ENCODE assay signal across 17 cellular contexts in genomic region chr19:51994048-51994644, GRCh38. TPM values are rescaled to one million over a fixed set of nuclear protein-coding genes. Genes with fewer than 3 reads are reported as not detected.
DNase-seq lines count a peak whose midpoint lies in the region; ATAC-seq and TF ChIP-seq lines count a peak whose summit lies in the region.
"Had no signal": no experiment of that assay in that cellular context is flagged by ENCODE, and none has a peak within 500 bp of the region (broad histone marks: within the 10 kb centered on the region; RNA-seq: fewer than 3 reads in every experiment).

No MANE protein-coding gene starts in this region.

- H2BK120ac ChIP-seq in mesenchymal stem cell (ENCODE audit: low read depth, low read length) = no peak overlapping the region

- H3K9ac ChIP-seq in mesenchymal stem cell (ENCODE audit: low read length) = no peak overlapping the region
- H3K9ac ChIP-seq: SK-N-SH had no signal

- no peak overlapping the region for H3K18ac ChIP-seq in mesenchymal stem cell (ENCODE audit: low read depth in 1 of 2, low read length in 2 of 2)

- no peak for DNase-seq in CD8-positive, alpha-beta memory T cell
- DNase-seq in amniotic epithelial cell (ENCODE audit: low read depth) (peak; percentile 16), mesenchymal stem cell (peak; percentile 13), left lung (no peak), T-helper 2 cell (no peak), head of caudate nucleus (no peak)
- DNase-seq: caudate nucleus; effector CD8-positive, alpha-beta T cell; EL; NCI-H1417 treated with DMSO at 0.1 percent for 48 hours; NCI-H774; SK-N-SH; stimulated activated CD4-positive, alpha-beta T cell treated with anti-CD3 and anti-CD28 coated beads, Interleukin-4, amount 100 ng/mL, for 4 hours; T1000; uterus had no signal

- H3K27ac Mint-ChIP-seq in CD8-positive, alpha-beta memory T cell = no peak overlapping the region
- H3K27ac Mint-ChIP-seq: activated T-helper 1 cell treated with anti-CD3 and anti-CD28 coated beads, Interleukin-12 subunit alpha, Interleukin-12 subunit beta, Interleukin-2, Interleukin-4 antibody, amounts not matched to agents 30 ng/mL and 10 ng/mL and 1 ng/mL, durations not matched to agents 14 hours and 24 hours and 36 hours; natural killer cell treated with Interleukin-12 subunit alpha and Interleukin-12 subunit beta and Interleukin-15 and Interleukin-18, amount 100 ng/mL, for 72 hours had no signal

- no peak for ATAC-seq in left lung
- ATAC-seq: natural killer cell treated with Interleukin-12 subunit alpha and Interleukin-12 subunit beta and Interleukin-15 and Interleukin-18, amount 100 ng/mL, for 72 hours had no signal

- no peak overlapping the region for H2BK12ac ChIP-seq in mesenchymal stem cell (ENCODE audit: low read length in 2 of 2)

- H3K4me3 Mint-ChIP-seq in CD8-positive, alpha-beta memory T cell = no peak overlapping the region
- H3K4me3 Mint-ChIP-seq: activated T-helper 1 cell treated with anti-CD3 and anti-CD28 coated beads, Interleukin-12 subunit alpha, Interleukin-12 subunit beta, Interleukin-2, Interleukin-4 antibody, amounts not matched to agents 30 ng/mL and 10 ng/mL and 1 ng/mL, durations not matched to agents 14 hours and 24 hours and 36 hours; natural killer cell treated with Interleukin-12 subunit alpha and Interleukin-12 subunit beta and Interleukin-15 and Interleukin-18, amount 100 ng/mL, for 72 hours had no signal

- intact Hi-C loops in left lung (cut with DNase I) = no loop called here
- intact Hi-C loops in head of caudate nucleus (cut with DNase I) = no loop called here

- no peak overlapping the region for H2AK5ac ChIP-seq in mesenchymal stem cell (ENCODE audit: low read length, severe bottlenecking)

- peaks cover 35 to 98% (median 93%) of the 10 kb centered on the region in 5 donors for H3K9me3 Mint-ChIP-seq in CD8-positive, alpha-beta memory T cell

- no peaks in the 10 kb centered on the region for H3K79me1 ChIP-seq in mesenchymal stem cell (replicated peaks; ENCODE audit: low read length, poor library complexity, severe bottlenecking)

- no peak overlapping the region for H2AFZ ChIP-seq in mesenchymal stem cell (ENCODE audit: low read depth, low read length)

- H3K4me1 Mint-ChIP-seq in CD8-positive, alpha-beta memory T cell = no peaks in the 10 kb centered on the region

- peaks cover 77% of the 10 kb centered on the region for H3K9me3 ChIP-seq in CD8-positive, alpha-beta memory T cell (ENCODE audit: low read length)
- peaks cover 93% of the 10 kb centered on the region for H3K9me3 ChIP-seq in mesenchymal stem cell (ENCODE audit: control insufficient read depth, low read length)
- H3K9me3 ChIP-seq in left lung = peaks cover 18 to 100% of the 10 kb centered on the region in 2 donors

- H2BK5ac ChIP-seq in mesenchymal stem cell (ENCODE audit: low read depth, low read length, poor library complexity, severe bottlenecking) = no peak overlapping the region

- no peak overlapping the region for H3K14ac ChIP-seq in mesenchymal stem cell (ENCODE audit: low read length in 2 of 2)

- H3K27ac ChIP-seq in CD8-positive, alpha-beta memory T cell (ENCODE audit: low read depth, low read length) = no peak overlapping the region
- H3K27ac ChIP-seq in mesenchymal stem cell (ENCODE audit: low read length, poor library complexity, severe bottlenecking) = no peak overlapping the region
- no peak overlapping the region for H3K27ac ChIP-seq in left lung
- H3K27ac ChIP-seq: uterus had no signal

- no peak for TF ChIP-seq CTCF in left lung (IDR thresholded peaks at IDR 0.05)

- H4K8ac ChIP-seq in mesenchymal stem cell (ENCODE audit: low read length) = no peak overlapping the region

- peaks cover 26 to 77% (median 73%) of the 10 kb centered on the region in 3 donors for H3K36me3 Mint-ChIP-seq in CD8-positive, alpha-beta memory T cell

- no peaks in the 10 kb centered on the region for H3K27me3 ChIP-seq in CD8-positive, alpha-beta memory T cell (ENCODE audit: insufficient read depth, low read length, poor library complexity, severe bottlenecking)
- H3K27me3 ChIP-seq in mesenchymal stem cell (ENCODE audit: control insufficient read depth in 1 of 2, insufficient read depth in 1 of 2, low read length in 2 of 2) (no peaks in the 10 kb centered on the region), left lung (no peaks in the 10 kb centered on the region)
- H3K27me3 ChIP-seq: uterus had no signal

- no peaks in the 10 kb centered on the region for H3K4me1 ChIP-seq in CD8-positive, alpha-beta memory T cell (ENCODE audit: insufficient read depth, low read length)
- H3K4me1 ChIP-seq in mesenchymal stem cell (ENCODE audit: control insufficient read depth, insufficient read depth, low read depth, low read length) = no peaks in the 10 kb centered on the region
- H3K4me1 ChIP-seq in left lung = no peaks in the 10 kb centered on the region
- H3K4me1 ChIP-seq: uterus had no signal

- H3K27me3 Mint-ChIP-seq in CD8-positive, alpha-beta memory T cell = no peaks in the 10 kb centered on the region
- H3K27me3 Mint-ChIP-seq: natural killer cell treated with Interleukin-12 subunit alpha and Interleukin-12 subunit beta and Interleukin-15 and Interleukin-18, amount 100 ng/mL, for 72 hours had no signal

- no peak overlapping the region for H3K4ac ChIP-seq in mesenchymal stem cell (ENCODE audit: low read depth in 1 of 2, low read length in 2 of 2)

- H3K4me3 ChIP-seq in CD8-positive, alpha-beta memory T cell (ENCODE audit: low read length) = peak overlapping the region; percentile 7
- H3K4me3 ChIP-seq in mesenchymal stem cell (ENCODE audit: insufficient read depth in 1 of 2, low read depth in 1 of 2, low read length in 2 of 2) = peak overlapping the region in 1 of 2 experiments; percentile 60
- no peak overlapping the region for H3K4me3 ChIP-seq in left lung
- H3K4me3 ChIP-seq: uterus had no signal

- CTCF ChIA-PET in CD8-positive, alpha-beta memory T cell (lab: Charles Lee) = interaction anchor here (1.0 kb wide), 1 partner anchor 97 kb away, joined by 3 read pairs; no protein-coding TSS in a partner anchor

- POLR2A ChIA-PET in CD8-positive, alpha-beta memory T cell (lab: Charles Lee) = no interaction called here

- WGBS in mesenchymal stem cell = 97% methylated on average over 2 of the region's 2 CpGs

- no peak overlapping the region for H3K4me2 ChIP-seq in mesenchymal stem cell (ENCODE audit: low read length, poor library complexity, severe bottlenecking)
- H3K4me2 ChIP-seq: SK-N-SH had no signal

- H3K23ac ChIP-seq in mesenchymal stem cell (ENCODE audit: low read length in 2 of 2) = no peak overlapping the region

- H4K91ac ChIP-seq in mesenchymal stem cell (ENCODE audit: low read length) = no peak overlapping the region

- H3K36me3 ChIP-seq in CD8-positive, alpha-beta memory T cell (ENCODE audit: insufficient read depth, low read length) = peaks cover 52% of the 10 kb centered on the region
- peaks cover 20 to 65% of the 10 kb centered on the region in 2 experiments for H3K36me3 ChIP-seq in mesenchymal stem cell (ENCODE audit: control insufficient read depth in 1 of 2, insufficient read depth in 2 of 2, low read depth in 1 of 2, low read length in 2 of 2)
- peaks cover 0 to 72% of the 10 kb centered on the region in 2 donors for H3K36me3 ChIP-seq in left lung
- H3K36me3 ChIP-seq: uterus had no signal

- no peak overlapping the region for H2BK15ac ChIP-seq in mesenchymal stem cell (ENCODE audit: low read depth, poor library complexity, severe bottlenecking)

RNA-seq across cellular contexts. Expression of gene ZNF350, which starts 7.5 kb away (rescaled TPM):
- total RNA-seq in CD8-positive, alpha-beta memory T cell = 1 to 10 TPM; 9.0 to 10.0 TPM
- polyA plus RNA-seq in CD8-positive, alpha-beta memory T cell = 19.4 TPM
- 3.7 TPM for polyA plus RNA-seq in mesenchymal stem cell (2013, experiment 1 of 2)
- 3.6 TPM for polyA plus RNA-seq in mesenchymal stem cell (2013, experiment 2 of 2)
- total RNA-seq in left lung = 10 to 100 TPM in 1 of 2 donors, 1 to 10 TPM in 1; 7.8 to 12.5 TPM

RNA-seq across cellular contexts. Expression of gene ZNF615, which starts 13.9 kb away (rescaled TPM):
- total RNA-seq in CD8-positive, alpha-beta memory T cell = 1 to 10 TPM; 7.6 to 8.8 TPM
- 9.6 TPM for polyA plus RNA-seq in CD8-positive, alpha-beta memory T cell
- 3.2 TPM for polyA plus RNA-seq in mesenchymal stem cell (2013, experiment 1 of 2)
- 3.5 TPM for polyA plus RNA-seq in mesenchymal stem cell (2013, experiment 2 of 2)
- 1 to 10 TPM; 8.7 to 10.0 TPM for total RNA-seq in left lung

RNA-seq across cellular contexts. Expression of gene ZNF614, which starts 34.0 kb away (rescaled TPM):
- total RNA-seq in CD8-positive, alpha-beta memory T cell = 10 to 100 TPM; 12.3 to 13.0 TPM
- 7.2 TPM for polyA plus RNA-seq in CD8-positive, alpha-beta memory T cell
- 4.3 TPM for polyA plus RNA-seq in mesenchymal stem cell (2013, experiment 1 of 2)
- polyA plus RNA-seq in mesenchymal stem cell (2013, experiment 2 of 2) = 4.2 TPM
- total RNA-seq in left lung = 1 to 10 TPM; 5.7 to 7.8 TPM

RNA-seq across cellular contexts. Expression of gene ZNF432, which starts 54.5 kb away (rescaled TPM):
- 10 to 100 TPM; 13.0 to 13.4 TPM for total RNA-seq in CD8-positive, alpha-beta memory T cell
- 5.8 TPM for polyA plus RNA-seq in CD8-positive, alpha-beta memory T cell
- polyA plus RNA-seq in mesenchymal stem cell (2013, experiment 1 of 2) = 4.7 TPM
- 4.9 TPM for polyA plus RNA-seq in mesenchymal stem cell (2013, experiment 2 of 2)
- 10 to 100 TPM in 1 of 2 donors, 1 to 10 TPM in 1; 8.7 to 11.2 TPM for total RNA-seq in left lung

Comparison
In these comparisons a context has a peak if more than half of its experiments do, and no peak if none do; other contexts are left out.
1. DNase-seq: peak in amniotic epithelial cell (single experiment) and mesenchymal stem cell (single experiment); none in CD8-positive, alpha-beta memory T cell (0 of 5), left lung (0 of 2), T-helper 2 cell (0 of 5) and head of caudate nucleus (0 of 42).